22 cellular contexts compared by ENCODE assay signal in the genomic region with DNA sequence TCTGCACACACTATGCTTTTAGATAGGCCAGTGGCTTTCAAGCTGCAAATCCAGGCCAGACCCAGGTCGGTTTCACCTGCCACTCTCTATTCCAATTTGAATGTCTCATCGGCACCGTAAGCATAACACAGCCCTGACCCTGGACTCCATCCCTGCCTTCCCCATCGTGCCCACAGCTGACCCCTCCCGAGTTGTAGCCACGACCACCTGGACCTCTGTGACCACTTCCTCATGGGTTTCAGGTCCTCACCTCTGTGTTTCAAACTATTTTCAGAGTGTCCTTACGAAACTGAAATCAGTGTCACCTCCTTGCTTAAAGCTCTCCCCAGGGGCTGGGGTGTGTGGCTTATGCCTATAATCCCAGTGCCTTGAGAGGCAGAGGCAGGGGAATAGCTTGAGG. TPM values are rescaled to one million over a fixed set of nuclear protein-coding genes. Genes with fewer than 3 reads are reported as not detected.
DNase-seq lines count a peak whose midpoint lies in the region; ATAC-seq and TF ChIP-seq lines count a peak whose summit lies in the region.
"Had no signal": no experiment of that assay in that cellular context is flagged by ENCODE, and none has a peak within 500 bp of the region (broad histone marks: within the 10 kb centered on the region; RNA-seq: fewer than 3 reads in every experiment).

No MANE protein-coding gene starts in this region.

- peak overlapping the region; percentile 62 for H3K27ac Mint-ChIP-seq in CD4-positive, alpha-beta T cell
- peak overlapping the region; percentile 61 for H3K27ac Mint-ChIP-seq in mesothelial cell of epicardium

- TF ChIP-seq POLR2A in GM18505 (IDR thresholded peaks at IDR 0.05; ENCODE audit: borderline replicate concordance, extremely low read depth, insufficient read depth, insufficient read length), result no peak

- H3K27me3 ChIP-seq in CD4-positive, alpha-beta T cell (ENCODE audit: control insufficient read depth, insufficient read depth, low read length), result no peaks in the 10 kb centered on the region
- no peaks in the 10 kb centered on the region for H3K27me3 ChIP-seq in HL-60 (ENCODE audit: insufficient read depth, poor library complexity, severe bottlenecking)
- H3K27me3 ChIP-seq: pancreas, upper lobe of right lung had no signal

- CTCF ChIA-PET in CD4-positive, alpha-beta T cell (lab: Charles Lee), result interaction anchor here (0.7 kb wide), 1 partner anchor 450 kb away, joined by 3 read pairs; no protein-coding TSS in a partner anchor

- H3K4me1 Mint-ChIP-seq in CD4-positive, alpha-beta T cell (ENCODE audit: low read depth), result no peaks in the 10 kb centered on the region
- H3K4me1 Mint-ChIP-seq in mesothelial cell of epicardium, result no peaks in the 10 kb centered on the region

- no peak overlapping the region for H3K27ac ChIP-seq in CD4-positive, alpha-beta T cell (ENCODE audit: low read depth, low read length)
- 0 out of 2 replicates have a peak overlapping the region, but pooled peaks have one; percentile 28 for H3K27ac ChIP-seq in HL-60 (replicated peaks)
- H3K27ac ChIP-seq: KMS-11, pancreas, SK-N-MC, upper lobe of right lung had no signal

- H3K36me3 Mint-ChIP-seq in CD4-positive, alpha-beta T cell (ENCODE audit: low read depth), result peaks cover 57% of the 10 kb centered on the region
- H3K36me3 Mint-ChIP-seq in mesothelial cell of epicardium, result peaks cover 45% of the 10 kb centered on the region

- POLR2A ChIA-PET in CD4-positive, alpha-beta T cell (lab: Charles Lee), result interaction anchor here (0.7 to 1.4 kb wide), 2 partner anchors 9 to 1011 kb away, joined by 3 to 4 read pairs; a partner anchor contains a TSS

- intact Hi-C loops in CD4-positive, alpha-beta T cell (cut with DNase I, micrococcal nuclease), result no loop called here

- no peak for TF ChIP-seq CTCF in CD4-positive, alpha-beta T cell (IDR thresholded peaks at IDR 0.05)
- TF ChIP-seq CTCF in HL-60 (IDR thresholded peaks at IDR 0.05; ENCODE audit: insufficient read depth, low read length) (no peak), mesothelial cell of epicardium (IDR thresholded peaks at IDR 0.05; ENCODE audit: unreplicated experiment) (no peak)

- ATAC-seq in CD4-positive, alpha-beta T cell (ENCODE audit: poor library complexity), result no peak
- peak; percentile 43 for ATAC-seq in GM18909 (IDR thresholded peaks at IDR 0.05; ENCODE audit: poor library complexity, unreplicated experiment)
- no peak for ATAC-seq in GM18505 (IDR thresholded peaks at IDR 0.05; ENCODE audit: unreplicated experiment)
- ATAC-seq in GM19455 (IDR thresholded peaks at IDR 0.05; ENCODE audit: unreplicated experiment), result no peak
- ATAC-seq: esophagus mucosa, upper lobe of right lung had no signal

- no peak for DNase-seq in CD4-positive, alpha-beta T cell
- no peak for DNase-seq in HL-60 (ENCODE audit: low read depth in 1 of 2, low spot score in 1 of 2)
- DNase-seq in mesothelial cell of epicardium (ENCODE audit: low spot score in 2 of 2, unreplicated experiment in 2 of 2), result no peak
- DNase-seq in EL, result no peak
- no peak for DNase-seq in anterior cingulate cortex (lab: John Stamatoyannopoulos, UW)
- DNase-seq: activated effector memory CD4-positive, alpha-beta T cell treated with Interleukin-2 at 50 U/mL for 16 hours; GOT3; islet precursor cell; NCI-H1436 treated with DMSO at 0.1 percent for 48 hours; NCI-H446; pancreas; PC-3; stimulated activated naive CD4-positive, alpha-beta T cell; upper lobe of right lung had no signal

- no peaks in the 10 kb centered on the region for H3K9me3 ChIP-seq in CD4-positive, alpha-beta T cell (ENCODE audit: control insufficient read depth, low read length)
- H3K9me3 ChIP-seq: pancreas, upper lobe of right lung had no signal

- no peak overlapping the region for H3K4me3 Mint-ChIP-seq in CD4-positive, alpha-beta T cell
- no peak overlapping the region for H3K4me3 Mint-ChIP-seq in mesothelial cell of epicardium
- H3K4me3 Mint-ChIP-seq: dendritic cell treated with granulocyte-macrophage colony-stimulating factor and Interleukin-4, amounts not matched to agents 40 ng/mL and 50 ng/mL, for 4 days had no signal

- H3K4me3 ChIP-seq in HL-60 (replicated peaks; ENCODE audit: insufficient read depth, low read length), result no peak overlapping the region
- H3K4me3 ChIP-seq: pancreas, SK-N-MC, upper lobe of right lung had no signal

- no peaks in the 10 kb centered on the region for H3K9me3 Mint-ChIP-seq in CD4-positive, alpha-beta T cell
- peaks cover 8% of the 10 kb centered on the region for H3K9me3 Mint-ChIP-seq in mesothelial cell of epicardium

- H3K27me3 Mint-ChIP-seq in CD4-positive, alpha-beta T cell, result no peaks in the 10 kb centered on the region
- H3K27me3 Mint-ChIP-seq in mesothelial cell of epicardium (ENCODE audit: low read depth), result peaks cover 3% of the 10 kb centered on the region
- H3K27me3 Mint-ChIP-seq: dendritic cell treated with granulocyte-macrophage colony-stimulating factor and Interleukin-4, amounts not matched to agents 40 ng/mL and 50 ng/mL, for 4 days had no signal

RNA-seq across cellular contexts. Expression of a gene that starts 9.0 kb away (rescaled TPM):
- total RNA-seq in CD4-positive, alpha-beta T cell, result 10 to 100 TPM; 46.0 to 46.9 TPM
- 0.27 to 0.38 TPM (median 0.32 TPM) in 3 replicates for total RNA-seq in mesothelial cell of epicardium

RNA-seq across cellular contexts. Expression of a gene that starts 22.8 kb away (rescaled TPM):
- 10 to 100 TPM; 74.9 to 79.0 TPM for total RNA-seq in CD4-positive, alpha-beta T cell
- 65.6 to 70.3 TPM (median 69.4 TPM) in 3 replicates for total RNA-seq in mesothelial cell of epicardium

RNA-seq across cellular contexts. Expression of a gene that starts 38.8 kb away (rescaled TPM):
- not detected for total RNA-seq in CD4-positive, alpha-beta T cell
- not detected in 3 replicates for total RNA-seq in mesothelial cell of epicardium
- total RNA-seq: activated CD8-positive, alpha-beta memory T cell treated with anti-CD3 and anti-CD28 coated beads for 36 hours; esophagus mucosa; pancreas; upper lobe of right lung had no signal

RNA-seq across cellular contexts. Expression of a gene that starts 50.7 kb away (rescaled TPM):
- total RNA-seq in CD4-positive, alpha-beta T cell, result 10 to 100 TPM; 44.5 to 50.3 TPM
- total RNA-seq in mesothelial cell of epicardium, result 88.1 to 90.3 TPM (median 88.9 TPM) in 3 replicates

RNA-seq across cellular contexts. Expression of a gene that starts 58.2 kb away (rescaled TPM):
- 100 to 1,000 TPM; 182 to 185 TPM for total RNA-seq in CD4-positive, alpha-beta T cell
- total RNA-seq in mesothelial cell of epicardium, result 561 to 582 TPM (median 564 TPM) in 3 replicates

Comparison
In these comparisons a context has a peak if more than half of its experiments do, and no peak if none do; other contexts are left out.
1. RNA of a gene that starts 9.0 kb away (total RNA-seq): 46.0 to 46.9 TPM in CD4-positive, alpha-beta T cell; 0.27 to 0.38 TPM in mesothelial cell of epicardium; every median in the first group is over 10 times any median in the second.